11 cellular contexts compared by ENCODE assay signal in genomic region chr15:76196949-76197315, GRCh38.
DNase-seq lines count a peak whose midpoint lies in the region; ATAC-seq and TF ChIP-seq lines count a peak whose summit lies in the region.
"Had no signal": no experiment of that assay in that cellular context is flagged by ENCODE, and none has a peak within 500 bp of the region (broad histone marks: within the 10 kb centered on the region; RNA-seq: fewer than 3 reads in every experiment).

No MANE protein-coding gene starts in this region.

- H3K27me3 ChIP-seq in left ventricle myocardium inferior (ENCODE audit: low read depth): peaks cover 17% of the 10 kb centered on the region

- peak overlapping the region; percentile 95 for H3K27ac ChIP-seq in angular gyrus (ENCODE audit: low read depth, low read length)
- peak overlapping the region; percentile 79 for H3K27ac ChIP-seq in left ventricle myocardium inferior (replicated peaks)

- peaks cover 40% of the 10 kb centered on the region for H3K4me1 ChIP-seq in left ventricle myocardium inferior

- no peak overlapping the region for H3K4me3 ChIP-seq in left ventricle myocardium inferior

- CTCF ChIA-PET in Calu3 (lab: Charles Lee): interaction anchor here (0.5 to 2.4 kb wide), 8 partner anchors 12 to 139 kb away, joined by 3 to 18 read pairs (median 4); partner anchors contain the start of gene ISL2

- no peaks in the 10 kb centered on the region for H3K9me3 Mint-ChIP-seq in Calu3 (ENCODE audit: low read depth, unreplicated experiment)
- H3K9me3 Mint-ChIP-seq: CD14-positive monocyte, neural crest cell had no signal

- no peaks in the 10 kb centered on the region for H3K27me3 Mint-ChIP-seq in Calu3 (ENCODE audit: unreplicated experiment)

- DNase-seq in Calu3: no peak
- peak; percentile 40 for DNase-seq in left ventricle myocardium inferior
- DNase-seq in posterior cingulate gyrus: peak; percentile 39 to 96 (median 62)
- no peak for DNase-seq in activated CD4-positive, alpha-beta T cell treated with anti-CD3 and anti-CD28 coated beads, Interleukin-2, amount 50 U/mL, for 1 hour
- DNase-seq in OCI-M1 (lab: John Stamatoyannopoulos, UW): no peak
- DNase-seq in left lobe of liver (ENCODE audit: low spot score): no peak
- DNase-seq: activated CD4-positive, alpha-beta T cell treated with anti-CD3 and anti-CD28 coated beads for 36 hours had no signal

- H3K9me3 ChIP-seq in left ventricle myocardium inferior (replicated peaks): no peaks in the 10 kb centered on the region

- intact Hi-C loops in Calu3 (cut with micrococcal nuclease; ENCODE audit: unreplicated experiment) (loop anchor here (1.0 to 10.0 kb wide), 2 partner anchors 20 to 648 kb away; no protein-coding TSS in a partner anchor), left ventricle myocardium inferior (cut with micrococcal nuclease) (no loop called here), posterior cingulate gyrus (cut with DNase I) (loop anchor here (10.0 kb wide), 2 partner anchors 648 to 678 kb away; no protein-coding TSS in a partner anchor)

- H3K36me3 ChIP-seq in left ventricle myocardium inferior: no peaks in the 10 kb centered on the region

- ATAC-seq in HG03342 (IDR thresholded peaks at IDR 0.05; ENCODE audit: unreplicated experiment): no peak
- no peak for ATAC-seq in left lobe of liver

- peaks cover 44% of the 10 kb centered on the region for H3K4me1 Mint-ChIP-seq in Calu3 (ENCODE audit: low read depth, unreplicated experiment)
- H3K4me1 Mint-ChIP-seq: activated CD4-positive, alpha-beta T cell treated with anti-CD3 and anti-CD28 coated beads for 36 hours had no signal

- peak overlapping the region; percentile 20 for H3K4me3 Mint-ChIP-seq in Calu3 (ENCODE audit: low read depth, unreplicated experiment)
- H3K4me3 Mint-ChIP-seq: activated CD4-positive, alpha-beta T cell treated with anti-CD3 and anti-CD28 coated beads for 36 hours; CD14-positive monocyte; neural crest cell had no signal

- no TSS peak for BruUV-seq in Calu3 (replicated peaks; lab: Mats Ljungman, UMichigan)

- H3K36me3 Mint-ChIP-seq in Calu3 (ENCODE audit: insufficient read depth, unreplicated experiment): peaks cover 20% of the 10 kb centered on the region

- no peak overlapping the region for H3K27ac Mint-ChIP-seq in Calu3 (ENCODE audit: unreplicated experiment)
- H3K27ac Mint-ChIP-seq: activated CD4-positive, alpha-beta T cell treated with anti-CD3 and anti-CD28 coated beads for 36 hours had no signal

- TF ChIP-seq CTCF in Calu3 (IDR thresholded peaks at IDR 0.05; ENCODE audit: unreplicated experiment) (no peak), left ventricle myocardium inferior (IDR thresholded peaks at IDR 0.05; ENCODE audit: borderline replicate concordance) (no peak)

Comparison
In these comparisons a context has a peak if more than half of its experiments do, and no peak if none do; other contexts are left out.
1. DNase-seq: peak in left ventricle myocardium inferior (single experiment) and posterior cingulate gyrus (10 of 10); none in Calu3 (single experiment), activated CD4-positive, alpha-beta T cell treated with anti-CD3 and anti-CD28 coated beads, Interleukin-2, amount 50 U/mL, for 1 hour (single experiment), OCI-M1 (single experiment) and left lobe of liver (single experiment).